ENCODE assay signal across 1 cellular context in genomic region chr2:164257794-164258193, GRCh38.
TF ChIP-seq lines count a peak whose summit lies in the region.

No MANE protein-coding gene starts in this region.

TF ChIP-seq in SK-N-SH treated with all-trans-retinoic acid at 6 μM for 48 hours, 23 proteins besides CTCF, POLR2A, EP300 and RAD21 (continued from another document):
- TF ChIP-seq TSHZ2 (CRISPR knock-in tag; IDR thresholded peaks at IDR 0.05) (no peak), OSR1 (CRISPR knock-in tag; IDR thresholded peaks at IDR 0.05) (no peak), CSDC2 (CRISPR knock-in tag; IDR thresholded peaks at IDR 0.05) (no peak)
